8 cellular contexts compared by ENCODE assay signal in the genomic region with DNA sequence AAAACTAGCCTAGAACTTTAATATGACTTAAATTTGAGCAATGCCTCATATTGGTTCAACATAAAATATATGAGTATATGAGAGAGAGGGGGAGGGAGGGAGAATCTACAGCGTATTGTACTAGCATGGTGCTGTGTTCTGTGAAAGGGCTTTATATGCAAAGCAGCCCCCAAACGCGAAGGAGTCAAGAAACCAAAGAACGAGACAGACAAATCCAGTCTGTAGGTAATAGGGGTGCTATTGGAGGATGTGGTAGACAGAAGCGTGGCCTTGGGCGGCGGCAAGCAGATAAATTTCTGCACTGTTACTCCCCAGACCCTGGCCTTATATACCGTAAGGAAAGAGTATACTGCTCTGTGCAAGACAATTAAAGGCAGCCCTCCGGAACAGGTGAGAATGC. TPM values are rescaled to one million over a fixed set of nuclear protein-coding genes. Genes with fewer than 3 reads are reported as not detected.
DNase-seq lines count a peak whose midpoint lies in the region; ATAC-seq and TF ChIP-seq lines count a peak whose summit lies in the region.

No MANE protein-coding gene starts in this region.

- H3K36me3 ChIP-seq in GM06990 (ENCODE audit: control insufficient read depth, insufficient read depth, low read length) (no peaks in the 10 kb centered on the region), H7 (replicated peaks; ENCODE audit: control insufficient read depth, insufficient read depth, low read length) (no peaks in the 10 kb centered on the region; the same call in 1 of the 2 replicates), PC-9 (ENCODE audit: low read depth) (peaks cover 13% of the 10 kb centered on the region), esophagus squamous epithelium (peaks cover 0 to 9% (median 0%) of the 10 kb centered on the region in 3 donors), gastrocnemius medialis (no peaks in the 10 kb centered on the region)

- H3F3A ChIP-seq in PC-9 (ENCODE audit: insufficient read depth, low read depth) = peaks cover 19% of the 10 kb centered on the region; the same call in 1 of the 2 replicates

- peak overlapping the region; percentile 97 for H2AFZ ChIP-seq in PC-9

- no peaks in the 10 kb centered on the region for H3K9me2 ChIP-seq in PC-9 (ENCODE audit: insufficient read depth)

- WGBS in esophagus squamous epithelium, 2 donors = 59 to 67% methylated on average over 9 of the region's 9 CpGs

- POLR2A ChIA-PET in PC-9 (lab: Charles Lee; ENCODE audit: unreplicated experiment) (interaction anchor here (0.6 kb wide), 1 partner anchor 40 kb away, joined by 3 read pairs; no protein-coding TSS in a partner anchor), HEK293T (lab: Yijun Ruan, JAX) (interaction anchor here (0.8 to 2.4 kb wide), 5 partner anchors 12 to 30 kb away, joined by 3 to 16 read pairs (median 6); no protein-coding TSS in a partner anchor)

- no TSS peak for BruUV-seq in PC-9 (replicated peaks; lab: Mats Ljungman, UMichigan)

- H3K4me1 ChIP-seq in PC-9 (replicated peaks; ENCODE audit: insufficient read depth) (peaks cover 36% of the 10 kb centered on the region), esophagus squamous epithelium (peaks cover 0 to 48% (median 14%) of the 10 kb centered on the region in 3 donors), gastrocnemius medialis (peaks cover 24 to 32% of the 10 kb centered on the region in 2 donors)

- H4K20me1 ChIP-seq in PC-9 (ENCODE audit: insufficient read depth) = no peaks in the 10 kb centered on the region

- H3K27ac ChIP-seq in PC-9 (peak overlapping the region; percentile 40), esophagus squamous epithelium (peak overlapping the region; percentile 87 to 98 (median 94)), gastrocnemius medialis (peak overlapping the region; percentile 89 to 97 (median 94))

- in situ Hi-C loops in gastrocnemius medialis (cut with MboI; ENCODE audit: low sequenced_read_pairs in 4 of 4) = no loop called here

- H3K79me2 ChIP-seq in PC-9 (ENCODE audit: low read depth) = peaks cover 38% of the 10 kb centered on the region

- intact Hi-C loops in PC-9 (cut with micrococcal nuclease; ENCODE audit: unreplicated experiment) (loop anchor here (2.0 to 5.0 kb wide), 2 partner anchors 29 to 105 kb away; partner anchors contain the start of gene EXOSC9), esophagus squamous epithelium (cut with DNase I) (no loop called here), gastrocnemius medialis (cut with DNase I; ENCODE audit: low total_unique reads) (loop anchor here (1.0 to 2.0 kb wide), 4 partner anchors 13 to 127 kb away; partner anchors contain the start of gene EXOSC9)

- ATAC-seq in gastrocnemius medialis = peak in 1 of 2 donors; percentile 1

- TF ChIP-seq CTCF in GM06990 (IDR thresholded peaks at IDR 0.05; ENCODE audit: insufficient read depth, low read length, poor library complexity, severe bottlenecking) = no peak
- TF ChIP-seq CTCF in PC-9 (conservative IDR thresholded peaks at IDR 0.05) = no peak
- TF ChIP-seq CTCF in esophagus squamous epithelium (IDR thresholded peaks at IDR 0.05) = no peak
- TF ChIP-seq CTCF in gastrocnemius medialis (IDR thresholded peaks at IDR 0.05 in 4 of 5, conservative IDR thresholded peaks at IDR 0.05 in 1 of 5) = no peak

- CTCF ChIA-PET in PC-9 (lab: Charles Lee) (interaction anchor here (1.1 kb wide), 1 partner anchor 12 kb away, joined by 3 read pairs; no protein-coding TSS in a partner anchor), HEK293T (lab: Yijun Ruan, JAX) (interaction anchor here (0.7 to 1.3 kb wide), 3 partner anchors 14 to 31 kb away, joined by 3 read pairs; no protein-coding TSS in a partner anchor)

- DNase-seq in GM06990 (ENCODE audit: extremely low read depth, insufficient read length) (peak; percentile 14), H7 (no peak), PC-9 (no peak), esophagus squamous epithelium (lab: John Stamatoyannopoulos, UW) (no peak), gastrocnemius medialis (no peak), NCI-H1930 (lab: John Stamatoyannopoulos, UW) (no peak), HCEC 1CT (no peak), HEK293T (ENCODE audit: extremely low spot score) (no peak)

- peak overlapping the region; percentile 83 for H3K4me2 ChIP-seq in PC-9

- H3K27me3 ChIP-seq in GM06990 (replicated peaks; ENCODE audit: control insufficient read depth, insufficient read depth, low read length) (no peaks in the 10 kb centered on the region; the same call in 1 of the 2 replicates), H7 (ENCODE audit: control insufficient read depth, insufficient read depth, low read length) (no peaks in the 10 kb centered on the region), PC-9 (ENCODE audit: insufficient read depth, low read depth) (no peaks in the 10 kb centered on the region), esophagus squamous epithelium (no peaks in the 10 kb centered on the region), gastrocnemius medialis (no peaks in the 10 kb centered on the region)

- H3K4me3 ChIP-seq in GM06990 (replicated peaks; ENCODE audit: low read depth, low read length) = peak overlapping the region; percentile 92
- peak overlapping the region; percentile 97; the same call in 1 of the 2 replicates for H3K4me3 ChIP-seq in H7 (ENCODE audit: insufficient read depth, low read depth, low read length)
- peak overlapping the region; percentile 64 for H3K4me3 ChIP-seq in PC-9
- peak overlapping the region; percentile 85 to 96 (median 94) for H3K4me3 ChIP-seq in esophagus squamous epithelium
- peak overlapping the region; percentile 85 to 98 (median 94) for H3K4me3 ChIP-seq in gastrocnemius medialis

- H3K9me3 ChIP-seq in PC-9 (ENCODE audit: insufficient read depth, low read depth) = peaks cover under 1% of the 10 kb centered on the region
- H3K9me3 ChIP-seq in esophagus squamous epithelium = no peaks in the 10 kb centered on the region
- H3K9me3 ChIP-seq in gastrocnemius medialis = no peaks in the 10 kb centered on the region

- TF ChIP-seq POLR2A in esophagus squamous epithelium (IDR thresholded peaks at IDR 0.05) (no peak), gastrocnemius medialis (IDR thresholded peaks at IDR 0.05) (no peak)

TF ChIP-seq in HEK293T, 16 proteins besides CTCF, POLR2A, EP300 and RAD21:
- TF ChIP-seq, protein P1, sequence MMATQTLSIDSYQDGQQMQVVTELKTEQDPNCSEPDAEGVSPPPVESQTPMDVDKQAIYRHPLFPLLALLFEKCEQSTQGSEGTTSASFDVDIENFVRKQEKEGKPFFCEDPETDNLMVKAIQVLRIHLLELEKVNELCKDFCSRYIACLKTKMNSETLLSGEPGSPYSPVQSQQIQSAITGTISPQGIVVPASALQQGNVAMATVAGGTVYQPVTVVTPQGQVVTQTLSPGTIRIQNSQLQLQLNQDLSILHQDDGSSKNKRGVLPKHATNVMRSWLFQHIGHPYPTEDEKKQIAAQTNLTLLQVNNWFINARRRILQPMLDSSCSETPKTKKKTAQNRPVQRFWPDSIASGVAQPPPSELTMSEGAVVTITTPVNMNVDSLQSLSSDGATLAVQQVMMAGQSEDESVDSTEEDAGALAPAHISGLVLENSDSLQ (IDR thresholded peaks at IDR 0.05) = no peak
- TF ChIP-seq HDGF (IDR thresholded peaks at IDR 0.05; ENCODE audit: borderline replicate concordance) = no peak

RNA-seq across cellular contexts. Expression of gene ANXA5, which starts 0.8 kb away (rescaled TPM):
- total RNA-seq in H7 (2014; rRNA removed; shearing (Covaris generic)) = 256 and 278 TPM in 2 replicates
- total RNA-seq in PC-9 (2021) (177 and 230 TPM in 2 replicates), esophagus squamous epithelium (100 to 1,000 TPM in 2 of 4 donors, 10 to 100 TPM in 2; 50.4 to 153 (median 117) TPM), gastrocnemius medialis (100 to 1,000 TPM in 2 of 4 donors, 10 to 100 TPM in 2; 59.2 to 181 (median 88.0) TPM)

Comparison
In these comparisons a context has a peak if more than half of its experiments do, and no peak if none do; other contexts are left out.
1. H3K27ac ChIP-seq: peak in every context shown above with its lines; median percentile 94 in esophagus squamous epithelium; 94 in gastrocnemius medialis; 40 in PC-9.